In the genomic region with DNA sequence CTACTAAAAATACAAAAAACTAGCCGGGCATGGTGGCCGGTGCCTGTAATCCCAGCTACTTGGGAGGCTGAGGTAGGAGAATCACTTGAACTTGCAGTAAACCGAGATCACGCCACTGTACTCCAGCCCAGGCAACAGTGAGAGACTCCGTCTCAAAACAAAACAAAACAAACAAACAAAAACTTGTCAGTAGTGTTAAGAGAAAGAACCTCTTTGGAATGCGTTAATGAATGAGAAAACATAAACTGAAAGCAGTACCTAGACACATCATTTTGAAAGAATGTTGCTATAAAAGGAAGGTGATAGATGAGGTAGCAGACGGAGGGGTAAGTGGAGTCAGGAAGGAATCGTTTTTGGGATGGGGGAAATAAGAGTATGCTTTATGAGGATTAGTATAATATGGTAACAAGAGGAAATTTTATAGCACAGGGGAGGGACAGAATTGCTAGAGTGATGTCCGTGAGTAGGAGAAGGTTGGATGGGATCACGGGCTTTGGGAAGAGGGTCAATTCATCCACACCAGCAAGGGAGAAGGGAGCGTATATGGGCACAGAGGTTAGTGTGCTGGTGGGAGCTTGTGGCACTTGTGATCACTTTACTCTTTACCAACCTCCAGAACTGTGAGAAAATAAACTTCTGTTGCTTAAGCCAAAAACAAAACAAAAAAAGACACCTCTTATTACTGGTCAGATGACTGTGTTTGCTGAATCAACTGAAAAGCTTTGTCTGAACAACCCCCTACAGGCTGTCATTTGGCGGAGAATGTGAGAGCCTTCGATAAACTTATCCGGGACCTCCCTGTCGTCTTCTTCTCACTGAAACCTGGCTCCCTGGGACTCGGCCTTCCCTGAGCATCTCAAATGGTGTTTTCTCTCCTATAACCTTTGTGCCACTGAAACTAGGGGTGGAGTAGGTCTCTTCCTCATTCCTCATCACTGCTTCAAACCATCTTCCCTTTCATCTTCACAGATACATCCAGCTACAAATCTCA, we compare ENCODE assay signal across 23 cellular contexts. TPM values are rescaled to one million over a fixed set of nuclear protein-coding genes. Genes with fewer than 3 reads are reported as not detected.
DNase-seq lines count a peak whose midpoint lies in the region; ATAC-seq, FAIRE-seq and TF ChIP-seq lines count a peak whose summit lies in the region.
"Had no signal": no experiment of that assay in that cellular context is flagged by ENCODE, and none has a peak within 500 bp of the region (broad histone marks: within the 10 kb centered on the region; RNA-seq: fewer than 3 reads in every experiment).

No MANE protein-coding gene starts in this region.

- CTCF ChIA-PET in GM12878 (lab: Yijun Ruan, JAX): interaction anchor here (0.6 to 4.7 kb wide), 13 partner anchors 10 to 1032 kb away, joined by 3 to 28 read pairs (median 7); no protein-coding TSS in a partner anchor

- H3K27me3 ChIP-seq in GM12878 (replicated peaks in 1 of 2; ENCODE audit: control insufficient read depth in 2 of 2, insufficient read depth in 2 of 2, low read length in 1 of 2) (no peaks in the 10 kb centered on the region; a peak in 1 of 4 replicates), parathyroid adenoma (ENCODE audit: control insufficient read depth, insufficient read depth, low read length) (no peaks in the 10 kb centered on the region)
- H3K27me3 ChIP-seq: BLaER1 treated with 17β-estradiol and CSF1 and Interleukin-3, amounts not matched to agents 10 nM and 100 nM; colonic mucosa; hepatocyte had no signal

- POLR2A ChIA-PET in GM12878 (lab: Charles Lee): interaction anchor here (0.6 kb wide), 1 partner anchor 470 kb away, joined by 4 read pairs; no protein-coding TSS in a partner anchor

- H3K9me3 ChIP-seq in GM12878 (replicated peaks; ENCODE audit: control insufficient read depth, insufficient read depth, low read length): no peaks in the 10 kb centered on the region; the same call in 2 of the 3 replicates
- no peaks in the 10 kb centered on the region for H3K9me3 ChIP-seq in parathyroid adenoma (ENCODE audit: control insufficient read depth, low read length)
- H3K9me3 ChIP-seq: colonic mucosa had no signal

- WGBS in GM12878 (ENCODE audit: insufficient coverage, insufficient replicate concordance, low lambda C conversion rate, missing lambda C conversion rate): 47% methylated on average over 16 of the region's 16 CpGs

- no peak overlapping the region for H2AFZ ChIP-seq in GM12878 (ENCODE audit: control insufficient read depth, low read depth, low read length)
- peak overlapping the region; percentile 33 for H2AFZ ChIP-seq in parathyroid adenoma
- H2AFZ ChIP-seq: hepatocyte had no signal

- BruUV-seq in GM12878 (replicated peaks; lab: Mats Ljungman, UMichigan): no TSS peak

- no peaks in the 10 kb centered on the region for H3K36me3 ChIP-seq in GM12878 (ENCODE audit: control insufficient read depth in 2 of 2, insufficient read depth in 2 of 2, low read length in 1 of 2)
- H3K36me3 ChIP-seq in parathyroid adenoma (ENCODE audit: control insufficient read depth, insufficient read depth, low read length): no peaks in the 10 kb centered on the region
- H3K36me3 ChIP-seq: BLaER1 treated with 17β-estradiol and CSF1 and Interleukin-3, amounts not matched to agents 10 nM and 100 nM; colonic mucosa had no signal

- no peaks in the 10 kb centered on the region for H4K20me1 ChIP-seq in GM12878 (ENCODE audit: control insufficient read depth, insufficient read depth)
- H4K20me1 ChIP-seq: BLaER1 treated with 17β-estradiol and CSF1 and Interleukin-3, amounts not matched to agents 10 nM and 100 nM had no signal

- SMC1A ChIA-PET in GM12878 (lab: Charles Lee; ENCODE audit: uncharacterized antibody, unreplicated experiment): interaction anchor here (0.8 to 5.7 kb wide), 6 partner anchors 11 to 62 kb away, joined by 3 to 42 read pairs (median 7); no protein-coding TSS in a partner anchor

- in situ Hi-C loops in GM12878 (cut with MboI): no loop called here

- peak; percentile 18 for DNase-seq in NCI-H748 (lab: John Stamatoyannopoulos, UW; ENCODE audit: unreplicated experiment)
- no peak for DNase-seq in NCI-H748 treated with DMSO at 0.1 percent for 48 hours (lab: John Stamatoyannopoulos, UW)
- DNase-seq in HPDE6-E6E7 (ENCODE audit: extremely low spot score): peak; percentile 32
- no peak for DNase-seq in GM12878 (ENCODE audit: low read depth, low spot score)
- DNase-seq in NAMALWA (ENCODE audit: low spot score): no peak
- DNase-seq in SKM-1 treated with dmso at 0.1 percent for 144 hours (lab: John Stamatoyannopoulos, UW; ENCODE audit: unreplicated experiment): no peak
- DNase-seq in stimulated activated CD4-positive, alpha-beta T cell treated with anti-CD3 and anti-CD28 coated beads, Interleukin-15, amount 100 ng/mL, for 24 hours: no peak
- DNase-seq: activated B cell treated with CpG ODN at 0.5 μM for 24 hours; activated CD8-positive, alpha-beta T cell treated with anti-CD3 and anti-CD28 coated beads for 36 hours; activated T-cell treated with anti-CD3 and anti-CD28 coated beads, Interleukin-2, amount 50 U/mL, for 48 hours; colonic mucosa; DMS 273 treated with DMSO at 0.1 percent for 48 hours; H9; Kasumi-1; NCI-H1417 treated with DMSO at 0.1 percent for 48 hours; stimulated activated CD4-positive, alpha-beta T cell treated with anti-CD3 and anti-CD28 coated beads, Interleukin-4, amount 100 ng/mL, for 1 hour had no signal

- RAD21 ChIA-PET in GM12878 (lab: Charles Lee; ENCODE audit: unreplicated experiment): interaction anchor here (1.0 to 3.3 kb wide), 5 partner anchors 13 to 29 kb away, joined by 3 to 26 read pairs (median 7); no protein-coding TSS in a partner anchor

- TF ChIP-seq CTCF in GM12878 (IDR thresholded peaks at IDR 0.05 in 2 of 3, conservative IDR thresholded peaks at IDR 0.05 in 1 of 3; ENCODE audit: control insufficient read depth in 2 of 3, extremely low read depth in 1 of 3, insufficient read depth in 1 of 3, low read depth in 3 of 3, low read length in 3 of 3) (no peak), parathyroid adenoma (IDR thresholded peaks at IDR 0.05) (no peak)

- no peaks in the 10 kb centered on the region for H3K79me2 ChIP-seq in GM12878 (ENCODE audit: control insufficient read depth, insufficient read depth, low read length)
- H3K79me2 ChIP-seq in parathyroid adenoma: no peaks in the 10 kb centered on the region
- H3K79me2 ChIP-seq: hepatocyte had no signal

- H3K9ac ChIP-seq in GM12878 (ENCODE audit: control insufficient read depth, insufficient read depth, low read length) (no peak overlapping the region), parathyroid adenoma (no peak overlapping the region)
- H3K9ac ChIP-seq: BLaER1 treated with 17β-estradiol and CSF1 and Interleukin-3, amounts not matched to agents 10 nM and 100 nM had no signal

- H3K4me1 ChIP-seq in GM12878 (ENCODE audit: control insufficient read depth, insufficient read depth, low read length): peaks cover 14% of the 10 kb centered on the region
- H3K4me1 ChIP-seq in parathyroid adenoma: no peaks in the 10 kb centered on the region
- H3K4me1 ChIP-seq: colonic mucosa had no signal

- TF ChIP-seq EP300 in GM12878 (IDR thresholded peaks at IDR 0.05; ENCODE audit: borderline replicate concordance in 1 of 2, control insufficient read depth in 1 of 2, low read depth in 2 of 2, low read length in 2 of 2): 0 out of 4 replicates have a peak, but pooled peaks of 1 of the 2 experiments have one; percentile 20

- H3K4me2 ChIP-seq in GM12878 (ENCODE audit: control insufficient read depth, insufficient read depth) (no peak overlapping the region), parathyroid adenoma (ENCODE audit: low read length) (no peak overlapping the region)
- H3K4me2 ChIP-seq: BLaER1 treated with 17β-estradiol and CSF1 and Interleukin-3, amounts not matched to agents 10 nM and 100 nM; hepatocyte had no signal

- no peak for FAIRE-seq in GM12878 (lab: Jason Lieb, UNC)

- ATAC-seq in GM12878: peak; percentile 48
- ATAC-seq: activated CD8-positive, alpha-beta T cell treated with anti-CD3 and anti-CD28 coated beads for 36 hours; natural killer cell treated with Interleukin-12 subunit alpha and Interleukin-12 subunit beta and Interleukin-15 and Interleukin-18, amount 100 ng/mL, for 72 hours; Right ventricle myocardium inferior had no signal

- H3K4me3 ChIP-seq in GM12878: no peak overlapping the region
- H3K4me3 ChIP-seq in parathyroid adenoma (ENCODE audit: low read depth, low read length): no peak overlapping the region
- H3K4me3 ChIP-seq: BLaER1 treated with 17β-estradiol and CSF1 and Interleukin-3, amounts not matched to agents 10 nM and 100 nM; colonic mucosa; hepatocyte had no signal

- TF ChIP-seq RAD21 in GM12878 (IDR thresholded peaks at IDR 0.05; ENCODE audit: insufficient read depth, low read depth, low read length): no peak

- intact Hi-C loops in GM12878 (cut with micrococcal nuclease; ENCODE audit: unreplicated experiment): no loop called here

- no peak for TF ChIP-seq POLR2A in GM12878 (IDR thresholded peaks at IDR 0.05; ENCODE audit: low read depth, low read length)

- H3K27ac ChIP-seq in GM12878 (ENCODE audit: control insufficient read depth, insufficient read depth) (no peak overlapping the region), parathyroid adenoma (no peak overlapping the region)
- H3K27ac ChIP-seq: 22Rv1; BLaER1 treated with 17β-estradiol and CSF1 and Interleukin-3, amounts not matched to agents 10 nM and 100 nM; colonic mucosa; hepatocyte had no signal

RNA-seq across cellular contexts. Expression of a gene that starts 48.9 kb away (rescaled TPM):
- total RNA-seq in GM12878 (2013; cell fraction: nucleolus; rRNA removed): 0.73 and 1.5 TPM in 2 replicates
- total RNA-seq in GM12878 (2014; rRNA removed) (0.06 TPM in 1 of 2 replicates, not detected in the other), GM12878 (2014; rRNA removed; fragmentation: Illumina TruSeq; extraction: Trizol) (0.23 TPM in 1 of 2 replicates, not detected in the other), GM12878 (2021) (0.21 and 0.46 TPM in 2 replicates)
- not detected for polyA plus RNA-seq in GM12878 (2011; ENCODE audit: low read depth)
- polyA plus RNA-seq in GM12878 (2011; rRNA removed) (0.32 and 0.33 TPM in 2 replicates), GM12878 (2014; fragmentation: Illumina TruSeq; extraction: Trizol) (0.06 and 0.21 TPM in 2 replicates), GM12878 (2014; fragmentation: Nextera tagmentation; extraction: Ambion mirVana) (under 1 TPM in 1 of 2 experiments, not detected in 1; 0.05 TPM), GM12878 (2014; rRNA removed) (0.14 TPM in 1 of 2 replicates, not detected in the other), GM12878 (2016; fragmentation: Nextera tagmentation; extraction: Ambion mirVana) (not detected)
- polyA plus RNA-seq in GM12878 (2011; cell fraction: cytosol; rRNA removed): 0.24 and 0.30 TPM in 2 replicates
- polyA plus RNA-seq in GM12878 (2011; cell fraction: nucleus; rRNA removed): 1.1 and 1.3 TPM in 2 replicates
- 0.09 and 0.18 TPM in 2 replicates for polyA plus RNA-seq in GM12878 (2012)
- polyA minus RNA-seq in GM12878 (2011; rRNA and poly(A)+ RNA removed): 0.15 and 0.41 TPM in 2 replicates
- 2.9 and 3.2 TPM in 2 replicates for polyA minus RNA-seq in GM12878 (2011; cell fraction: cytosol; rRNA and poly(A)+ RNA removed)
- 0.73 and 1.8 TPM in 2 replicates for polyA minus RNA-seq in GM12878 (2011; cell fraction: nucleus; rRNA and poly(A)+ RNA removed)
- total RNA-seq: activated B cell treated with CpG ODN at 0.5 μM for 24 hours; activated CD8-positive, alpha-beta T cell treated with anti-CD3 and anti-CD28 coated beads for 36 hours; skeletal muscle tissue had no signal

RNA-seq across cellular contexts. Expression of a gene that starts 57.4 kb away (rescaled TPM):
- total RNA-seq in GM12878 (2013; cell fraction: nucleolus; rRNA removed): 117 and 120 TPM in 2 replicates
- 16.0 and 17.9 TPM in 2 replicates for total RNA-seq in GM12878 (2014; rRNA removed)
- 21.6 and 23.2 TPM in 2 replicates for total RNA-seq in GM12878 (2014; rRNA removed; fragmentation: Illumina TruSeq; extraction: Trizol)
- total RNA-seq in GM12878 (2021): 12.0 and 15.3 TPM in 2 replicates
- polyA plus RNA-seq in GM12878 (2011; ENCODE audit: low read depth): 4.8 TPM
- polyA plus RNA-seq in GM12878 (2011; rRNA removed): 5.0 and 6.8 TPM in 2 replicates
- polyA plus RNA-seq in GM12878 (2011; cell fraction: cytosol; rRNA removed): 2.6 and 2.8 TPM in 2 replicates
- 3.7 and 3.8 TPM in 2 replicates for polyA plus RNA-seq in GM12878 (2011; cell fraction: nucleus; rRNA removed)
- polyA plus RNA-seq in GM12878 (2012): 6.0 and 6.5 TPM in 2 replicates
- 14.6 and 18.9 TPM in 2 replicates for polyA plus RNA-seq in GM12878 (2014; fragmentation: Illumina TruSeq; extraction: Trizol)
- 1 to 10 TPM; 5.8 to 7.2 TPM for polyA plus RNA-seq in GM12878 (2014; fragmentation: Nextera tagmentation; extraction: Ambion mirVana)
- polyA plus RNA-seq in GM12878 (2014; rRNA removed): 10.4 and 11.0 TPM in 2 replicates
- 10 to 100 TPM; 11.0 to 12.7 TPM for polyA plus RNA-seq in GM12878 (2016; fragmentation: Nextera tagmentation; extraction: Ambion mirVana)
- 10.1 and 10.5 TPM in 2 replicates for polyA minus RNA-seq in GM12878 (2011; rRNA and poly(A)+ RNA removed)
- 0.62 and 1.3 TPM in 2 replicates for polyA minus RNA-seq in GM12878 (2011; cell fraction: cytosol; rRNA and poly(A)+ RNA removed)
- 5.6 and 10.5 TPM in 2 replicates for polyA minus RNA-seq in GM12878 (2011; cell fraction: nucleus; rRNA and poly(A)+ RNA removed)

Comparison
In these comparisons a context has a peak if more than half of its experiments do, and no peak if none do; other contexts are left out.
1. DNase-seq: peak in NCI-H748 (single experiment) and HPDE6-E6E7 (single experiment); none in NCI-H748 treated with DMSO at 0.1 percent for 48 hours (single experiment), GM12878 (single experiment), NAMALWA (single experiment), SKM-1 treated with dmso at 0.1 percent for 144 hours (single experiment) and stimulated activated CD4-positive, alpha-beta T cell treated with anti-CD3 and anti-CD28 coated beads, Interleukin-15, amount 100 ng/mL, for 24 hours (single experiment).